Comparison of ENCODE assay signal across 19 cellular contexts in genomic region chr9:106060885-106061284, GRCh38.
DNase-seq lines count a peak whose midpoint lies in the region; ATAC-seq, FAIRE-seq and TF ChIP-seq lines count a peak whose summit lies in the region.
"Had no signal": no experiment of that assay in that cellular context is flagged by ENCODE, and none has a peak within 500 bp of the region (broad histone marks: within the 10 kb centered on the region; RNA-seq: fewer than 3 reads in every experiment).

No MANE protein-coding gene starts in this region.

- no peak overlapping the region for H2AFZ ChIP-seq in HepG2 (ENCODE audit: low read length)
- H2AFZ ChIP-seq: GM23248 had no signal

- H3K9ac ChIP-seq in HepG2 (ENCODE audit: insufficient read depth, low read depth, low read length) = no peak overlapping the region
- H3K9ac ChIP-seq: GM23248 had no signal

- H3K4me2 ChIP-seq in HepG2 (ENCODE audit: low read depth, low read length) = no peak overlapping the region

- no peak for TF ChIP-seq CTCF in HepG2 (CRISPR knock-in tag; IDR thresholded peaks at IDR 0.05)
- TF ChIP-seq CTCF in right lobe of liver (IDR thresholded peaks at IDR 0.05) = no peak
- no peak for TF ChIP-seq CTCF in Panc1 (IDR thresholded peaks at IDR 0.05)
- TF ChIP-seq CTCF in ascending aorta (IDR thresholded peaks at IDR 0.05) = no peak
- no peak for TF ChIP-seq CTCF in WERI-Rb-1 (IDR thresholded peaks at IDR 0.05; ENCODE audit: low read depth, low read length)

- POLR2A ChIA-PET in HepG2 (lab: Yijun Ruan, JAX) (no interaction called here), Panc1 (lab: Charles Lee) (no interaction called here)

- TF ChIP-seq RAD21 in HepG2 (CRISPR knock-in tag; IDR thresholded peaks at IDR 0.05) = no peak

- H3K27me3 ChIP-seq in HepG2 (ENCODE audit: control insufficient read depth in 1 of 2, insufficient read depth in 2 of 2, low read length in 2 of 2) (no peaks in the 10 kb centered on the region), right lobe of liver (no peaks in the 10 kb centered on the region), Panc1 (ENCODE audit: control insufficient read depth, insufficient read depth, low read length) (no peaks in the 10 kb centered on the region), ascending aorta (no peaks in the 10 kb centered on the region), WERI-Rb-1 (ENCODE audit: insufficient read depth, low read depth, severe bottlenecking) (no peaks in the 10 kb centered on the region)

- H3K27ac ChIP-seq in HepG2 (ENCODE audit: extremely low read length, insufficient read depth, low read length) (no peak overlapping the region), right lobe of liver (no peak overlapping the region), Panc1 (ENCODE audit: low read length) (no peak overlapping the region), ascending aorta (no peak overlapping the region), WERI-Rb-1 (no peak overlapping the region)
- H3K27ac ChIP-seq: GM23248 had no signal

- no peak for FAIRE-seq in HepG2 (lab: Jason Lieb, UNC)
- peak; percentile 89 for FAIRE-seq in islet of Langerhans (lab: Jason Lieb, UNC)
- FAIRE-seq: GM12878, GM19239, H1 had no signal

- H4K20me1 ChIP-seq in HepG2 (ENCODE audit: insufficient read depth, low read length) = no peaks in the 10 kb centered on the region

- TF ChIP-seq EP300 in HepG2 (IDR thresholded peaks at IDR 0.05; ENCODE audit: low read depth in 2 of 2, low read length in 2 of 2) (no peak), HepG2 (CRISPR knock-in tag; IDR thresholded peaks at IDR 0.05; ENCODE audit: borderline replicate concordance) (no peak)

- ATAC-seq in HepG2 (no peak), right lobe of liver (no peak), Panc1 (no peak)
- ATAC-seq: GM12878, HCT116 had no signal

- TF ChIP-seq POLR2A in HepG2 (IDR thresholded peaks at IDR 0.05; ENCODE audit: insufficient read depth in 1 of 2, low read depth in 2 of 2, low read length in 2 of 2) (no peak), right lobe of liver (IDR thresholded peaks at IDR 0.05) (no peak)

- CTCF ChIA-PET in HepG2 (lab: Yijun Ruan, JAX; ENCODE audit: low intra/inter-chr PET ratio, low total read pairs) (no interaction called here), Panc1 (lab: Charles Lee) (no interaction called here)

- H3K4me3 ChIP-seq in HepG2 (replicated peaks in 1 of 3; ENCODE audit: insufficient read depth in 1 of 3, low read depth in 2 of 3, low read length in 3 of 3) = no peak overlapping the region
- H3K4me3 ChIP-seq in right lobe of liver = no peak overlapping the region
- H3K4me3 ChIP-seq in Panc1 (ENCODE audit: low read depth in 2 of 2, low read length in 2 of 2) = no peak overlapping the region
- no peak overlapping the region for H3K4me3 ChIP-seq in ascending aorta
- no peak overlapping the region for H3K4me3 ChIP-seq in WERI-Rb-1 (ENCODE audit: low read depth, low read length)
- H3K4me3 ChIP-seq: GM12878, GM23248 had no signal

- in situ Hi-C loops in HepG2 (cut with HindIII; ENCODE audit: extremely low pct_ligation_motif_present, low pct_unique_long_range_greater_than_20kb) = no loop called here
- in situ Hi-C loops in Panc1 (cut with HindIII; ENCODE audit: low pct_unique_long_range_greater_than_20kb, low sequenced_read_pairs) = no loop called here

- H3K4me1 ChIP-seq in HepG2 (ENCODE audit: insufficient read depth, low read length) (no peaks in the 10 kb centered on the region), right lobe of liver (no peaks in the 10 kb centered on the region), Panc1 (ENCODE audit: control insufficient read depth, insufficient read depth, low read length) (no peaks in the 10 kb centered on the region), ascending aorta (no peaks in the 10 kb centered on the region)

- H3K9me3 ChIP-seq in HepG2 (ENCODE audit: low read length) = no peaks in the 10 kb centered on the region
- H3K9me3 ChIP-seq in right lobe of liver = no peaks in the 10 kb centered on the region
- H3K9me3 ChIP-seq in Panc1 (ENCODE audit: control insufficient read depth, insufficient read depth, low read depth, low read length) = no peaks in the 10 kb centered on the region
- H3K9me3 ChIP-seq in ascending aorta = no peaks in the 10 kb centered on the region
- H3K9me3 ChIP-seq in WERI-Rb-1 (ENCODE audit: severe bottlenecking) = no peaks in the 10 kb centered on the region

- intact Hi-C loops in HepG2 (cut with micrococcal nuclease; ENCODE audit: unreplicated experiment) = no loop called here
- intact Hi-C loops in right lobe of liver (cut with DNase I) = no loop called here
- intact Hi-C loops in Panc1 (cut with micrococcal nuclease; ENCODE audit: unreplicated experiment) = no loop called here
- intact Hi-C loops in ascending aorta (cut with DNase I) = no loop called here

- no peak for DNase-seq in HepG2 (ENCODE audit: low spot score)
- DNase-seq in right lobe of liver = no peak
- DNase-seq in Panc1 (ENCODE audit: low read depth, low spot score) = peak; percentile 17
- no peak for DNase-seq in ascending aorta (ENCODE audit: low spot score in 2 of 2)
- DNase-seq in WERI-Rb-1 = no peak
- DNase-seq: C1 segment of cervical spinal cord; Calu3; CD4-positive, alpha-beta memory T cell; COR-L47; DMS79; EL; GDM1; GM23248; H7 had no signal

- BruUV-seq in HepG2 (replicated peaks; lab: Mats Ljungman, UMichigan) (no TSS peak), Panc1 (replicated peaks; lab: Mats Ljungman, UMichigan) (no TSS peak)

- H3K36me3 ChIP-seq in HepG2 (replicated peaks in 1 of 2; ENCODE audit: control insufficient read depth in 1 of 2, insufficient read depth in 2 of 2, low read length in 2 of 2) (no peaks in the 10 kb centered on the region), right lobe of liver (no peaks in the 10 kb centered on the region), Panc1 (ENCODE audit: control insufficient read depth, insufficient read depth, low read length) (no peaks in the 10 kb centered on the region), ascending aorta (no peaks in the 10 kb centered on the region), WERI-Rb-1 (no peaks in the 10 kb centered on the region)

- no peaks in the 10 kb centered on the region for H3K79me2 ChIP-seq in HepG2 (ENCODE audit: insufficient read depth, low read length)

TF ChIP-seq in HepG2, 621 proteins besides CTCF, POLR2A, EP300 and RAD21:
- TF ChIP-seq CREB1 (IDR thresholded peaks at IDR 0.05) (0 out of 2 replicates have a peak, but pooled peaks have one; percentile 18), CREB1 (CRISPR knock-in tag; IDR thresholded peaks at IDR 0.05) (no peak), NCOR1 (IDR thresholded peaks at IDR 0.05; ENCODE audit: borderline replicate concordance, low read length) (no peak)
